Comparison of ENCODE assay signal across 10 cellular contexts in genomic region chr11:60343094-60343704, GRCh38. TPM values are rescaled to one million over a fixed set of nuclear protein-coding genes. Genes with fewer than 3 reads are reported as not detected.
DNase-seq lines count a peak whose midpoint lies in the region; ATAC-seq, FAIRE-seq and TF ChIP-seq lines count a peak whose summit lies in the region.
"Had no signal": no experiment of that assay in that cellular context is flagged by ENCODE, and none has a peak within 500 bp of the region (broad histone marks: within the 10 kb centered on the region; RNA-seq: fewer than 3 reads in every experiment).

No MANE protein-coding gene starts in this region.

- no peaks in the 10 kb centered on the region for H3K79me2 ChIP-seq in H9 (ENCODE audit: insufficient read depth, low read length)

- no peaks in the 10 kb centered on the region for H4K20me1 ChIP-seq in H9 (ENCODE audit: control insufficient read depth, insufficient read depth, insufficient read length)

- TF ChIP-seq POLR2A in tibial nerve (IDR thresholded peaks at IDR 0.05) = no peak

- ATAC-seq in HG03342 (IDR thresholded peaks at IDR 0.05; ENCODE audit: unreplicated experiment) (no peak), T-helper 17 cell (no peak)

- no peak for DNase-seq in H9
- peak; percentile 15 for DNase-seq in kidney tubule cell (ENCODE audit: low spot score)
- no peak for DNase-seq in tibial nerve (ENCODE audit: low spot score in 2 of 2)
- DNase-seq in T-helper 17 cell = no peak
- DNase-seq in GM19240 (ENCODE audit: insufficient read length, low spot score) = no peak
- DNase-seq: NCI-H446 treated with DMSO at 0.1 percent for 48 hours had no signal

- no peak overlapping the region for H4K8ac ChIP-seq in H9 (replicated peaks; ENCODE audit: insufficient read length, low read depth, low read length)

- H3K4me1 Mint-ChIP-seq in H9 (peaks cover 6 to 9% of the 10 kb centered on the region in 2 experiments), T-helper 17 cell (no peaks in the 10 kb centered on the region)

- H3K79me1 ChIP-seq in H9 (ENCODE audit: insufficient read depth, low read depth, low read length, poor library complexity, severe bottlenecking) = no peaks in the 10 kb centered on the region

- no CpG with 5 or more reads among the region's 10 CpGs for WGBS in H9 (ENCODE audit: extremely low coverage, insufficient read length, low lambda C conversion rate)
- WGBS in tibial nerve, 2 donors = 74% methylated on average over 10 of the region's 10 CpGs

- TF ChIP-seq CTCF in C4-2B (conservative IDR thresholded peaks at IDR 0.05) (peak; percentile 86), H9 (conservative IDR thresholded peaks at IDR 0.05) (peak; percentile 76), tibial nerve (IDR thresholded peaks at IDR 0.05) (peak in 2 of 5 experiments; percentile 21 to 44)

- H3K27ac ChIP-seq in C4-2B = no peak overlapping the region
- H3K27ac ChIP-seq in H9 (ENCODE audit: insufficient read length, low read depth, low read length) = no peak overlapping the region
- H3K27ac ChIP-seq in tibial nerve = no peak overlapping the region
- H3K27ac ChIP-seq: vagina had no signal

- H3K9me3 ChIP-seq in H9 (ENCODE audit: control insufficient read depth, low read depth, low read length) (no peaks in the 10 kb centered on the region), tibial nerve (no peaks in the 10 kb centered on the region), T-helper 17 cell (ENCODE audit: control insufficient read depth, low read length, poor library complexity, severe bottlenecking) (no peaks in the 10 kb centered on the region)
- H3K9me3 ChIP-seq: vagina had no signal

- no peak overlapping the region for H3K23ac ChIP-seq in H9 (ENCODE audit: insufficient read length, low read depth, low read length)

- H3K9me3 Mint-ChIP-seq in H9 = no peaks in the 10 kb centered on the region

- FAIRE-seq in TTC549 (lab: Jason Lieb, UNC) = peak; percentile 25

- no peaks in the 10 kb centered on the region for H3K36me3 ChIP-seq in tibial nerve
- H3K36me3 ChIP-seq: vagina had no signal

- no peak overlapping the region for H3K4ac ChIP-seq in H9 (ENCODE audit: low read depth, low read length)

- H3K27me3 ChIP-seq in H9 (ENCODE audit: insufficient read depth, low read length) (no peaks in the 10 kb centered on the region), tibial nerve (no peaks in the 10 kb centered on the region)
- H3K27me3 ChIP-seq: vagina had no signal

- no peak overlapping the region for H3T11ph ChIP-seq in H9 (ENCODE audit: low read length)

- no peak overlapping the region for H3K56ac ChIP-seq in H9 (ENCODE audit: insufficient read length, low read depth, low read length)

- no peak for TF ChIP-seq EP300 in tibial nerve (IDR thresholded peaks at IDR 0.05)

- no peak overlapping the region for H4K5ac ChIP-seq in H9 (ENCODE audit: insufficient read length, low read depth, low read length)

- H3K4me2 ChIP-seq in H9 (ENCODE audit: insufficient read depth, insufficient read length, low read length) = no peak overlapping the region

- no peak overlapping the region for H2BK20ac ChIP-seq in H9 (ENCODE audit: low read depth, low read length, poor library complexity, severe bottlenecking)

- no peak overlapping the region for H3K9ac ChIP-seq in H9 (ENCODE audit: extremely low read depth, insufficient read length, low read length)

- H2AFZ ChIP-seq in H9 (ENCODE audit: low read length) = no peak overlapping the region

- H4K91ac ChIP-seq in H9 (ENCODE audit: insufficient read length, low read depth, low read length) = no peak overlapping the region

- no peak overlapping the region for H2AK5ac ChIP-seq in H9 (ENCODE audit: insufficient read length, low read length)

- H3K18ac ChIP-seq in H9 (ENCODE audit: insufficient read length, low read depth, low read length) = no peak overlapping the region

- no peak overlapping the region for H2BK120ac ChIP-seq in H9 (ENCODE audit: low read depth, low read length, poor library complexity, severe bottlenecking)

- no peak overlapping the region for H2BK5ac ChIP-seq in H9 (ENCODE audit: insufficient read length, low read length)

- H3K27ac Mint-ChIP-seq in H9 = no peak overlapping the region
- no peak overlapping the region for H3K27ac Mint-ChIP-seq in T-helper 17 cell

- H3K4me1 ChIP-seq in H9 (ENCODE audit: insufficient read depth, low read length) (no peaks in the 10 kb centered on the region), tibial nerve (no peaks in the 10 kb centered on the region)
- H3K4me1 ChIP-seq: vagina had no signal

- no peak overlapping the region for H3K4me3 ChIP-seq in tibial nerve
- H3K4me3 ChIP-seq: vagina had no signal

- H3K23me2 ChIP-seq in H9 (ENCODE audit: insufficient read length, low read depth, low read length, poor library complexity, severe bottlenecking) = no peaks in the 10 kb centered on the region

- no peak overlapping the region for H3K14ac ChIP-seq in H9 (ENCODE audit: insufficient read depth, low read length)

- H3K36me3 Mint-ChIP-seq in H9 (ENCODE audit: insufficient read depth in 1 of 3, low read depth in 3 of 3) (no peaks in the 10 kb centered on the region), T-helper 17 cell (ENCODE audit: low read depth) (no peaks in the 10 kb centered on the region)

- H2BK12ac ChIP-seq in H9 (ENCODE audit: insufficient read length, low read depth, low read length) = no peak overlapping the region

- no peaks in the 10 kb centered on the region; the same call in 1 of the 2 replicates for H3K27me3 Mint-ChIP-seq in H9 (ENCODE audit: low read depth)
- peaks cover 70% of the 10 kb centered on the region for H3K27me3 Mint-ChIP-seq in T-helper 17 cell

- no peak overlapping the region for H2BK15ac ChIP-seq in H9 (ENCODE audit: low read depth, low read length)

- H3K4me3 Mint-ChIP-seq in H9 (no peak overlapping the region), T-helper 17 cell (no peak overlapping the region)

RNA-seq across cellular contexts. Expression of gene MS4A6E, which starts 16.1 kb away (rescaled TPM):
- total RNA-seq in H9 (2021) (not detected in 2 replicates), tibial nerve (not detected), T-helper 17 cell (not detected)

RNA-seq across cellular contexts. Expression of gene MS4A7, which starts 35.1 kb away (rescaled TPM):
- total RNA-seq in H9 (2021) (not detected in 2 replicates), tibial nerve (10 to 100 TPM; 20.1 to 77.1 (median 41.7) TPM), T-helper 17 cell (1 to 10 TPM in 1 of 2 donors, under 1 TPM in 1; 0.21 to 4.7 TPM)

RNA-seq across cellular contexts. Expression of gene MS4A14, which starts 53.1 kb away (rescaled TPM):
- total RNA-seq in H9 (2021) (not detected in 2 replicates), tibial nerve (1 to 10 TPM in 3 of 4 donors, under 1 TPM in 1; 0.39 to 8.7 (median 4.1) TPM), T-helper 17 cell (under 1 TPM in 1 of 2 donors, not detected in 1; 0.60 TPM)
